Comparison of ENCODE assay signal across 8 cellular contexts in the genomic region with DNA sequence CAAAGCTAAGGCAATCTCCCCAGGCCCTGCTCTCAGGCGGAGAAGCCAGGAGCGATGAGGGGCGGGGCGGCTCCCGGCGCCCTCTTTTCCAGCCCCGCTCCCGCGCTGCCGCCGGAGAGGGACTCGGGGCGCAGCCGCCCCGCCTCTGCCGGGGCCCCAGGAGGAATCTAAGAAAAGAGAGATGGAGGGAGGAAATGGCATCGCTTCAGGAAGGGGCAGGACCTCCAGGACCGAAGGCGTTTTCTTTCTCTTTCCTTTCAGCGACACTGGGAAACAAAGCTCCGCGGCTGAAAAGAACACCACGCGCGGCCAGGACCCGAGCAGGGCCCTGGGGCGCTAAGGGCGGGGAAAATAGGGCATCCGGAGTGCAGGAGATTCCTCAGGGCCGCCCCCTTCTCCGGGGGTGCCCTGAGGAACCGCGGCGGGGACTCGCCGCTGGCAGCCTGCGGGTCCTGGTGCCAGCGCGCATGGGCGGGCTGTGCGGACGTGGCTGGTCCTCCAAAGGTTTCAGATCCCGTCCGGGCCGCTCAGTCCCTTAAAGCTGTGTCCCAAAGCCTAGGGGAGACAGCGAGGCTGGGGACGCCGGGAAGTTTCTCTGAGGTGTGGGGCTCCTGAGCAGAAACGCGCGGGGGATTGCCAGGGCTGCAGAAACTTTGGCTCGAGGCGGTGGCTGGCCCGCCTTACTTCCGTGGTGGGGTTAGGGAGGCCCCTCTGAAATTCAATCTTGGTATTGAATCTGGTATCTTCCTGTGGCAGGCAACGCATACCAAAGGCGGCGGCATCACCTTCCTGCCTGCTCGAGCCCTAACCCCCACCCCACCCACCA. TPM values are rescaled to one million over a fixed set of nuclear protein-coding genes. Genes with fewer than 3 reads are reported as not detected.
A peak's percentile ranks its signal among the peaks of the same experiment; 100 is the strongest.
DNase-seq lines count a peak whose midpoint lies in the region; ATAC-seq and TF ChIP-seq lines count a peak whose summit lies in the region.

No MANE protein-coding gene starts in this region.

- POLR2A ChIA-PET in HEK293 (lab: Yijun Ruan, JAX): no interaction called here

- H3K9ac ChIP-seq in adipocyte (ENCODE audit: low read length) (peak overlapping the region; percentile 69), stomach smooth muscle (ENCODE audit: low read length in 2 of 2) (no peak overlapping the region)

- CTCF ChIA-PET in HEK293 (lab: Yijun Ruan, JAX): interaction anchor here (1.1 kb wide), 1 partner anchor 36 kb away, joined by 3 read pairs; no protein-coding TSS in a partner anchor

- DNase-seq in AG10803 (ENCODE audit: low read depth) (peak; percentile 26), adipocyte (ENCODE audit: low read depth) (peak; percentile 57), kidney epithelial cell (ENCODE audit: low read depth) (no peak), LoVo (ENCODE audit: low spot score) (no peak)
- no peak for DNase-seq in stimulated activated CD4-positive, alpha-beta T cell treated with anti-CD3 and anti-CD28 coated beads, Interleukin-4, amount 100 ng/mL, for 4 hours

- H3K27ac ChIP-seq in HEK293 (ENCODE audit: extremely low read depth, low read depth, low read length): no peak overlapping the region
- no peak overlapping the region for H3K27ac ChIP-seq in stomach smooth muscle (ENCODE audit: low read length)

- H3K4me3 ChIP-seq in AG10803 (ENCODE audit: low read length): peak overlapping the region; percentile 69
- H3K4me3 ChIP-seq in HEK293 (ENCODE audit: low read depth, low read length): peak overlapping the region; percentile 54
- peak overlapping the region; percentile 87 for H3K4me3 ChIP-seq in adipocyte (ENCODE audit: low read length)
- H3K4me3 ChIP-seq in kidney epithelial cell (ENCODE audit: low read depth, low read length): peak overlapping the region; percentile 50
- H3K4me3 ChIP-seq in stomach smooth muscle (ENCODE audit: low read length in 2 of 2): peak overlapping the region; percentile 67 to 76

- TF ChIP-seq CTCF in AG10803 (conservative IDR thresholded peaks at IDR 0.05; ENCODE audit: low read length) (no peak), HEK293 (tag by site-specific recombination; IDR thresholded peaks at IDR 0.05) (no peak), kidney epithelial cell (IDR thresholded peaks at IDR 0.05; ENCODE audit: insufficient read depth, low read length, poor library complexity, severe bottlenecking) (no peak)

- H3K9me3 ChIP-seq in HEK293 (ENCODE audit: control insufficient read depth, insufficient read depth, low read depth, low read length) (no peaks in the 10 kb centered on the region), adipocyte (ENCODE audit: control insufficient read depth, low read length) (no peaks in the 10 kb centered on the region), stomach smooth muscle (ENCODE audit: control insufficient read depth in 2 of 2, low read length in 2 of 2) (no peaks in the 10 kb centered on the region)

- no peak for ATAC-seq in GM19035 (IDR thresholded peaks at IDR 0.05; ENCODE audit: unreplicated experiment)

- peaks cover 80% of the 10 kb centered on the region for H3K27me3 ChIP-seq in adipocyte (replicated peaks; ENCODE audit: control insufficient read depth, insufficient read depth, low read length)
- H3K27me3 ChIP-seq in kidney epithelial cell (ENCODE audit: control insufficient read depth, insufficient read depth, low read length): peaks cover 60% of the 10 kb centered on the region
- peaks cover 56 to 69% of the 10 kb centered on the region in 2 donors for H3K27me3 ChIP-seq in stomach smooth muscle (ENCODE audit: control insufficient read depth in 1 of 2, insufficient read depth in 2 of 2, low read length in 2 of 2)

- H3K36me3 ChIP-seq in HEK293 (ENCODE audit: control insufficient read depth in 2 of 2, insufficient read depth in 1 of 2, low read length in 2 of 2) (no peaks in the 10 kb centered on the region), adipocyte (ENCODE audit: control insufficient read depth, insufficient read depth, low read length, severe bottlenecking) (no peaks in the 10 kb centered on the region), kidney epithelial cell (ENCODE audit: control insufficient read depth, insufficient read depth, low read length) (no peaks in the 10 kb centered on the region), stomach smooth muscle (ENCODE audit: control insufficient read depth in 2 of 2, insufficient read depth in 2 of 2, low read length in 2 of 2) (no peaks in the 10 kb centered on the region)

- no peaks in the 10 kb centered on the region for H3K4me1 ChIP-seq in HEK293 (ENCODE audit: control insufficient read depth, insufficient read depth, low read length)
- H3K4me1 ChIP-seq in adipocyte (ENCODE audit: control insufficient read depth, insufficient read depth, low read length): peaks cover 3% of the 10 kb centered on the region
- H3K4me1 ChIP-seq in stomach smooth muscle (ENCODE audit: control insufficient read depth, insufficient read depth, low read length): peaks cover 17% of the 10 kb centered on the region

TF ChIP-seq in HEK293, 187 proteins besides CTCF, POLR2A, EP300 and RAD21 (continues in another document):
- no peak for TF ChIP-seq ZBTB8A (tag by site-specific recombination; IDR thresholded peaks at IDR 0.05)
- peak; percentile 30; the same call in 1 of the 2 replicates for TF ChIP-seq GLIS2 (tag by site-specific recombination; IDR thresholded peaks at IDR 0.05)
- TF ChIP-seq YY2 (tag by site-specific recombination; IDR thresholded peaks at IDR 0.05): no peak
- TF ChIP-seq, protein P1, sequence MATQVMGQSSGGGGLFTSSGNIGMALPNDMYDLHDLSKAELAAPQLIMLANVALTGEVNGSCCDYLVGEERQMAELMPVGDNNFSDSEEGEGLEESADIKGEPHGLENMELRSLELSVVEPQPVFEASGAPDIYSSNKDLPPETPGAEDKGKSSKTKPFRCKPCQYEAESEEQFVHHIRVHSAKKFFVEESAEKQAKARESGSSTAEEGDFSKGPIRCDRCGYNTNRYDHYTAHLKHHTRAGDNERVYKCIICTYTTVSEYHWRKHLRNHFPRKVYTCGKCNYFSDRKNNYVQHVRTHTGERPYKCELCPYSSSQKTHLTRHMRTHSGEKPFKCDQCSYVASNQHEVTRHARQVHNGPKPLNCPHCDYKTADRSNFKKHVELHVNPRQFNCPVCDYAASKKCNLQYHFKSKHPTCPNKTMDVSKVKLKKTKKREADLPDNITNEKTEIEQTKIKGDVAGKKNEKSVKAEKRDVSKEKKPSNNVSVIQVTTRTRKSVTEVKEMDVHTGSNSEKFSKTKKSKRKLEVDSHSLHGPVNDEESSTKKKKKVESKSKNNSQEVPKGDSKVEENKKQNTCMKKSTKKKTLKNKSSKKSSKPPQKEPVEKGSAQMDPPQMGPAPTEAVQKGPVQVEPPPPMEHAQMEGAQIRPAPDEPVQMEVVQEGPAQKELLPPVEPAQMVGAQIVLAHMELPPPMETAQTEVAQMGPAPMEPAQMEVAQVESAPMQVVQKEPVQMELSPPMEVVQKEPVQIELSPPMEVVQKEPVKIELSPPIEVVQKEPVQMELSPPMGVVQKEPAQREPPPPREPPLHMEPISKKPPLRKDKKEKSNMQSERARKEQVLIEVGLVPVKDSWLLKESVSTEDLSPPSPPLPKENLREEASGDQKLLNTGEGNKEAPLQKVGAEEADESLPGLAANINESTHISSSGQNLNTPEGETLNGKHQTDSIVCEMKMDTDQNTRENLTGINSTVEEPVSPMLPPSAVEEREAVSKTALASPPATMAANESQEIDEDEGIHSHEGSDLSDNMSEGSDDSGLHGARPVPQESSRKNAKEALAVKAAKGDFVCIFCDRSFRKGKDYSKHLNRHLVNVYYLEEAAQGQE (tag by site-specific recombination; IDR thresholded peaks at IDR 0.05): no peak
- TF ChIP-seq, protein P2, sequence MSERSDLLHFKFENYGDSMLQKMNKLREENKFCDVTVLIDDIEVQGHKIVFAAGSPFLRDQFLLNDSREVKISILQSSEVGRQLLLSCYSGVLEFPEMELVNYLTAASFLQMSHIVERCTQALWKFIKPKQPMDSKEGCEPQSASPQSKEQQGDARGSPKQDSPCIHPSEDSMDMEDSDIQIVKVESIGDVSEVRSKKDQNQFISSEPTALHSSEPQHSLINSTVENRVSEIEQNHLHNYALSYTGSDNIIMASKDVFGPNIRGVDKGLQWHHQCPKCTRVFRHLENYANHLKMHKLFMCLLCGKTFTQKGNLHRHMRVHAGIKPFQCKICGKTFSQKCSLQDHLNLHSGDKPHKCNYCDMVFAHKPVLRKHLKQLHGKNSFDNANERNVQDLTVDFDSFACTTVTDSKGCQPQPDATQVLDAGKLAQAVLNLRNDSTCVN (tag by site-specific recombination; optimal IDR thresholded peaks at IDR 0.05): peak; percentile 33
- TF ChIP-seq ZNF548 (tag by site-specific recombination; IDR thresholded peaks at IDR 0.05): no peak
- TF ChIP-seq, protein P3, sequence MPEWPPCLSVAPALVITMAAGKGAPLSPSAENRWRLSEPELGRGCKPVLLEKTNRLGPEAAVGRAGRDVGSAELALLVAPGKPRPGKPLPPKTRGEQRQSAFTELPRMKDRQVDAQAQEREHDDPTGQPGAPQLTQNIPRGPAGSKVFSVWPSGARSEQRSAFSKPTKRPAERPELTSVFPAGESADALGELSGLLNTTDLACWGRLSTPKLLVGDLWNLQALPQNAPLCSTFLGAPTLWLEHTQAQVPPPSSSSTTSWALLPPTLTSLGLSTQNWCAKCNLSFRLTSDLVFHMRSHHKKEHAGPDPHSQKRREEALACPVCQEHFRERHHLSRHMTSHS (tag by site-specific recombination; IDR thresholded peaks at IDR 0.05): no peak
- no peak for TF ChIP-seq ZNF621 (tag by site-specific recombination; IDR thresholded peaks at IDR 0.05)
- TF ChIP-seq ZNF404 (tag by site-specific recombination; IDR thresholded peaks at IDR 0.05): no peak
- peak; percentile 38; the same call in 1 of the 2 replicates for TF ChIP-seq ZNF777 (tag by site-specific recombination; IDR thresholded peaks at IDR 0.05; ENCODE audit: borderline replicate concordance)
- 0 out of 2 replicates have a peak, but pooled peaks have one; percentile 21 for TF ChIP-seq ZNF76 (tag by site-specific recombination; IDR thresholded peaks at IDR 0.05; ENCODE audit: borderline replicate concordance, low read depth)
- no peak for TF ChIP-seq ZNF394 (tag by site-specific recombination; IDR thresholded peaks at IDR 0.05; ENCODE audit: borderline replicate concordance)
- TF ChIP-seq ZXDB (tag by site-specific recombination; IDR thresholded peaks at IDR 0.05): no peak
- TF ChIP-seq SP2 (tag by site-specific recombination; IDR thresholded peaks at IDR 0.05): peak; percentile 41
- 0 out of 2 replicates have a peak, but pooled peaks have one; percentile 12 for TF ChIP-seq KLF9 (tag by site-specific recombination; IDR thresholded peaks at IDR 0.05; ENCODE audit: low read depth)

RNA-seq across cellular contexts. Expression of a gene that starts 2.8 kb away (rescaled TPM):
- not detected in 2 replicates for total RNA-seq in kidney epithelial cell

Comparison
In these comparisons a context has a peak if more than half of its experiments do, and no peak if none do; other contexts are left out.
1. DNase-seq: peak in AG10803 (single experiment) and adipocyte (single experiment); none in kidney epithelial cell (single experiment), LoVo (single experiment) and stimulated activated CD4-positive, alpha-beta T cell treated with anti-CD3 and anti-CD28 coated beads, Interleukin-4, amount 100 ng/mL, for 4 hours (0 of 2).
2. Peak in every context shown above with its lines, with median percentiles within 50 percentile points of each other: H3K4me3 ChIP-seq.